Comparison of ENCODE assay signal across 27 cellular contexts in genomic region chr20:61720348-61720696, GRCh38.
A peak's percentile ranks its signal among the peaks of the same experiment; 100 is the strongest.
DNase-seq lines count a peak whose midpoint lies in the region; ATAC-seq and TF ChIP-seq lines count a peak whose summit lies in the region.
"Had no signal": no experiment of that assay in that cellular context is flagged by ENCODE, and none has a peak within 500 bp of the region (broad histone marks: within the 10 kb centered on the region; RNA-seq: fewer than 3 reads in every experiment).

No MANE protein-coding gene starts in this region.

- CTCF ChIA-PET in activated naive CD4-positive, alpha-beta T cell treated with anti-CD3 and anti-CD28 coated beads for 36 hours (lab: Charles Lee), result no interaction called here

- H3K27ac ChIP-seq in neuronal stem cell (replicated peaks; ENCODE audit: low read length), result no peak overlapping the region
- H3K27ac ChIP-seq: brain microvascular endothelial cell, foreskin keratinocyte, heart right ventricle, psoas muscle, RWPE1, WERI-Rb-1 had no signal

- H2BK15ac ChIP-seq in neuronal stem cell (ENCODE audit: low read length), result no peak overlapping the region

- peak overlapping the region; percentile 78 for H3K4me3 Mint-ChIP-seq in activated naive CD4-positive, alpha-beta T cell treated with anti-CD3 and anti-CD28 coated beads for 36 hours
- peak overlapping the region in 1 of 5 experiments; percentile 42 for H3K4me3 Mint-ChIP-seq in brain
- no peak overlapping the region for H3K4me3 Mint-ChIP-seq in HFFc6
- H3K4me3 Mint-ChIP-seq: type B pancreatic cell had no signal

- no peak overlapping the region for H3K27ac Mint-ChIP-seq in activated naive CD4-positive, alpha-beta T cell treated with anti-CD3 and anti-CD28 coated beads for 36 hours
- no peak overlapping the region for H3K27ac Mint-ChIP-seq in activated naive CD4-positive, alpha-beta T cell treated with anti-CD3 and anti-CD28 coated beads, Interleukin-2, amount 50 U/mL, for 72 hours
- H3K27ac Mint-ChIP-seq in brain (peak overlapping the region in 3 of 5 experiments; percentile 81 to 94 (median 94)), HFFc6 (no peak overlapping the region)
- H3K27ac Mint-ChIP-seq: type B pancreatic cell had no signal

- no peak overlapping the region for H3K4ac ChIP-seq in neuronal stem cell (ENCODE audit: low read length)

- H2AFZ ChIP-seq in neuronal stem cell (ENCODE audit: low read length), result no peak overlapping the region

- H2BK5ac ChIP-seq in neuronal stem cell (ENCODE audit: low read length), result no peak overlapping the region

- peaks cover 23% of the 10 kb centered on the region for H3K4me1 Mint-ChIP-seq in activated naive CD4-positive, alpha-beta T cell treated with anti-CD3 and anti-CD28 coated beads for 36 hours (ENCODE audit: low read depth)
- H3K4me1 Mint-ChIP-seq in brain (peaks cover 58% of the 10 kb centered on the region), HFFc6 (ENCODE audit: low read depth) (no peaks in the 10 kb centered on the region)

- H3K4me3 ChIP-seq in Jurkat, Clone E6-1 (ENCODE audit: low read length), result peak overlapping the region; percentile 58
- no peak overlapping the region for H3K4me3 ChIP-seq in neuronal stem cell (ENCODE audit: low read length in 2 of 2)
- H3K4me3 ChIP-seq: psoas muscle had no signal

- no peaks in the 10 kb centered on the region for H3K79me1 ChIP-seq in neuronal stem cell (ENCODE audit: low read depth, low read length)

- H3K18ac ChIP-seq in neuronal stem cell (ENCODE audit: low read length), result peak overlapping the region; percentile 77

- H3K9ac ChIP-seq in neuronal stem cell (ENCODE audit: low read depth, low read length, poor library complexity), result no peak overlapping the region
- H3K9ac ChIP-seq: SK-N-SH had no signal

- H2BK120ac ChIP-seq in neuronal stem cell (ENCODE audit: low read depth, low read length), result peak overlapping the region; percentile 42

- DNase-seq in activated naive CD4-positive, alpha-beta T cell treated with anti-CD3 and anti-CD28 coated beads for 36 hours, result no peak
- no peak for DNase-seq in activated naive CD4-positive, alpha-beta T cell treated with anti-CD3 and anti-CD28 coated beads, Interleukin-2, amount 50 U/mL, for 72 hours (ENCODE audit: low spot score in 2 of 2)
- DNase-seq in Jurkat, Clone E6-1 (ENCODE audit: low read depth, low spot score), result no peak
- no peak for DNase-seq in neuronal stem cell (ENCODE audit: low spot score)
- no peak for DNase-seq in HFFc6
- DNase-seq: BE2C, brain microvascular endothelial cell, heart right ventricle, left colon, NCI-H1092 treated with DMSO at 0.1 percent for 48 hours, NCI-H187 treated with DMSO at 0.1 percent for 48 hours, NCI-H2227 treated with DMSO at 0.1 percent for 48 hours, NCI-H748 treated with DMSO at 0.1 percent for 48 hours, nucleus accumbens, psoas muscle, SK-N-SH, WERI-Rb-1 had no signal

- no peak overlapping the region for H2AK5ac ChIP-seq in neuronal stem cell (ENCODE audit: low read depth, low read length)

- peak overlapping the region; percentile 40 for H3K23ac ChIP-seq in neuronal stem cell (ENCODE audit: low read depth, low read length, poor library complexity)

- H3K36me3 Mint-ChIP-seq in activated naive CD4-positive, alpha-beta T cell treated with anti-CD3 and anti-CD28 coated beads for 36 hours (ENCODE audit: low read depth), result peaks cover under 1% of the 10 kb centered on the region
- H3K36me3 Mint-ChIP-seq in activated naive CD4-positive, alpha-beta T cell treated with anti-CD3 and anti-CD28 coated beads, Interleukin-2, amount 50 U/mL, for 72 hours, result peaks cover 5 to 13% of the 10 kb centered on the region in 2 donors
- H3K36me3 Mint-ChIP-seq in brain, result no peaks in the 10 kb centered on the region
- H3K36me3 Mint-ChIP-seq in HFFc6 (ENCODE audit: low read depth), result no peaks in the 10 kb centered on the region; the same call in 1 of the 2 replicates
- H3K36me3 Mint-ChIP-seq: type B pancreatic cell had no signal

- no CpG with 5 or more reads among the region's 4 CpGs for WGBS in neuronal stem cell (ENCODE audit: extremely low coverage in 2 of 2, insufficient read length in 2 of 2, insufficient replicate concordance in 1 of 2), 2 donors

- TF ChIP-seq CTCF in brain (conservative IDR thresholded peaks at IDR 0.05) (no peak), HFFc6 (IDR thresholded peaks at IDR 0.05) (no peak)

- H2BK12ac ChIP-seq in neuronal stem cell (ENCODE audit: low read length), result no peak overlapping the region

- H4K8ac ChIP-seq in neuronal stem cell (ENCODE audit: low read depth, low read length), result no peak overlapping the region

- no peaks in the 10 kb centered on the region for H3K27me3 ChIP-seq in neuronal stem cell (ENCODE audit: control insufficient read depth in 3 of 3, insufficient read depth in 3 of 3, low read depth in 1 of 3, low read length in 3 of 3)
- H3K27me3 ChIP-seq: BE2C, brain microvascular endothelial cell had no signal

- no peak overlapping the region for H4K91ac ChIP-seq in neuronal stem cell (ENCODE audit: low read depth, low read length, poor library complexity)

- intact Hi-C loops in activated naive CD4-positive, alpha-beta T cell treated with anti-CD3 and anti-CD28 coated beads for 36 hours (cut with micrococcal nuclease), result no loop called here

- no peak overlapping the region for H3K4me2 ChIP-seq in neuronal stem cell (ENCODE audit: insufficient read depth, low read length, poor library complexity, severe bottlenecking)
- H3K4me2 ChIP-seq: SK-N-SH had no signal

- ATAC-seq in activated naive CD4-positive, alpha-beta T cell treated with anti-CD3 and anti-CD28 coated beads, Interleukin-2, amount 50 U/mL, for 72 hours, result no peak
- ATAC-seq in GM18868 (IDR thresholded peaks at IDR 0.05; ENCODE audit: unreplicated experiment) (no peak), HG03280 (IDR thresholded peaks at IDR 0.05; ENCODE audit: unreplicated experiment) (no peak)
- ATAC-seq: esophagus mucosa, HCT116, HepG2, left colon, psoas muscle had no signal

- H3K27me3 Mint-ChIP-seq in activated naive CD4-positive, alpha-beta T cell treated with anti-CD3 and anti-CD28 coated beads for 36 hours (ENCODE audit: low read depth), result no peaks in the 10 kb centered on the region
- H3K27me3 Mint-ChIP-seq in brain, result no peaks in the 10 kb centered on the region
- H3K27me3 Mint-ChIP-seq in HFFc6 (ENCODE audit: insufficient read depth), result no peaks in the 10 kb centered on the region; the same call in none of the 2 replicates
- H3K27me3 Mint-ChIP-seq: activated T-cell treated with anti-CD3 and anti-CD28 coated beads, Interleukin-2, amount 50 U/mL, for 24 hours had no signal

- peaks cover 4 to 13% of the 10 kb centered on the region in 2 donors for H3K9me3 ChIP-seq in neuronal stem cell (replicated peaks in 1 of 2; ENCODE audit: control insufficient read depth in 2 of 2, insufficient read depth in 1 of 2, low read depth in 1 of 2, low read length in 2 of 2)
- H3K9me3 ChIP-seq: BE2C, psoas muscle, SK-N-SH had no signal

- H3K14ac ChIP-seq in neuronal stem cell (ENCODE audit: low read length), result peak overlapping the region; percentile 41

- no peaks in the 10 kb centered on the region for H3K36me3 ChIP-seq in neuronal stem cell (replicated peaks in 1 of 2; ENCODE audit: control insufficient read depth in 2 of 2, insufficient read depth in 2 of 2, low read length in 2 of 2)
- H3K36me3 ChIP-seq: BE2C, brain microvascular endothelial cell, heart right ventricle, WERI-Rb-1 had no signal

- H3K9me3 Mint-ChIP-seq in activated naive CD4-positive, alpha-beta T cell treated with anti-CD3 and anti-CD28 coated beads for 36 hours, result peaks cover 2% of the 10 kb centered on the region
- peaks cover 4 to 5% of the 10 kb centered on the region in 2 donors for H3K9me3 Mint-ChIP-seq in activated naive CD4-positive, alpha-beta T cell treated with anti-CD3 and anti-CD28 coated beads, Interleukin-2, amount 50 U/mL, for 72 hours
- peaks cover 0 to 15% (median 3%) of the 10 kb centered on the region in 5 experiments for H3K9me3 Mint-ChIP-seq in brain
- H3K9me3 Mint-ChIP-seq in HFFc6, result peaks cover 12% of the 10 kb centered on the region
- H3K9me3 Mint-ChIP-seq: activated T-cell treated with anti-CD3 and anti-CD28 coated beads, Interleukin-2, amount 50 U/mL, for 24 hours; type B pancreatic cell had no signal

- peaks cover 3 to 11% of the 10 kb centered on the region in 2 donors for H3K4me1 ChIP-seq in neuronal stem cell (ENCODE audit: control insufficient read depth in 2 of 2, insufficient read depth in 1 of 2, low read depth in 1 of 2, low read length in 2 of 2)
- H3K4me1 ChIP-seq: BE2C, foreskin keratinocyte, heart right ventricle, psoas muscle had no signal

Comparison
In these comparisons a context has a peak if more than half of its experiments do, and no peak if none do; other contexts are left out.
1. H3K27ac Mint-ChIP-seq: peak in brain (3 of 5); none in activated naive CD4-positive, alpha-beta T cell treated with anti-CD3 and anti-CD28 coated beads for 36 hours (single experiment), activated naive CD4-positive, alpha-beta T cell treated with anti-CD3 and anti-CD28 coated beads, Interleukin-2, amount 50 U/mL, for 72 hours (0 of 2) and HFFc6 (single experiment).